In the genomic region with DNA sequence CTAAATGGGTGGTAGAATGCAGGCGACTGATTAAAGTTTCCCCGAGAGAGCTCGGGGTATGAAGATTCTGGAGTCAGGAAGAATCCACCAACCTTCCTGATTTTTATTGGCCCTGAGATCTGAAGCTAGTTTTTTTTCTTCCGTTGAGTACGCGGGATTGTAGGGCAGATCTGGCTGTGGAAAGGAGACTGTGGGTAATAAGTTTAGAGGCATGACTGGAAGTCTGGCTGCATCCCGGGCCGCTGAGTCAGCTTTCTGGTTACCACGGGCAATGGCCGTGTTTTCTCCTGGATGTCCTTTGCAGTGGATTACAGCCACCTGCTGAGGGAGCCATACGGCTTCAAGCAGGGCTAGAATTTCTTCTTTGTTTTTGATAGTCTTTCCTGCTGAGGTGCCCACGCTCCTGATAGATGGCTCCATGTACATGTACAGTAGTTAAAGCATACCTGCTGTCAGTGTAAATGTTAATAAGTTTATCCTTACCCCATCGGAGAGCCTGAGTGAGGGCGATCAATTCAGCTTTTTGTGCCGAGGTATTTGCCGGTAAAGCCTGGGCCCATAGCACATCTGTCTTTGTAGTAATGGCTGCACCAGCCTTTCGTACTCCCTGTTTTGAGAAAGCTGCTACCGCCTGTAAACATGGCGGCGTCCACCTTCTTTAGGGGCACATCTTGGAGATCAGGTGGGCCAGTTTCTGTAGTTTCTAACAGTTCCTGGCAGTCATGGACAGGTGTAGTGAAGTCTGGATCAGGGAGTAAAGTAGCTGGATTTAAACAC, we compare ENCODE assay signal across 11 cellular contexts.
DNase-seq lines count a peak whose midpoint lies in the region; FAIRE-seq and TF ChIP-seq lines count a peak whose summit lies in the region.
"Had no signal": no experiment of that assay in that cellular context is flagged by ENCODE, and none has a peak within 500 bp of the region (broad histone marks: within the 10 kb centered on the region; RNA-seq: fewer than 3 reads in every experiment).

No MANE protein-coding gene starts in this region.

- H3K4me3 Mint-ChIP-seq in CD14-positive monocyte: peak overlapping the region in 1 of 2 donors; percentile 35
- H3K4me3 Mint-ChIP-seq in activated CD4-positive, alpha-beta T cell treated with anti-CD3 and anti-CD28 coated beads, Interleukin-2, amount 10 ng/mL, durations not matched to agents 7 days and 5 days: no peak overlapping the region
- H3K4me3 Mint-ChIP-seq: activated CD8-positive, alpha-beta T cell treated with anti-CD3 and anti-CD28 coated beads for 36 hours had no signal

- TF ChIP-seq POLR2A in GM12891 (IDR thresholded peaks at IDR 0.05; ENCODE audit: low read depth, low read length): no peak

- no peak overlapping the region for H3K4me3 ChIP-seq in LNCaP clone FGC (ENCODE audit: low read depth, low read length)
- H3K4me3 ChIP-seq in kidney epithelial cell (ENCODE audit: low read depth, low read length): no peak overlapping the region
- H3K4me3 ChIP-seq: testis had no signal

- H3K27me3 ChIP-seq in kidney epithelial cell (ENCODE audit: control insufficient read depth, insufficient read depth, low read length): peaks cover 89% of the 10 kb centered on the region

- CTCF ChIA-PET in activated CD4-positive, alpha-beta T cell treated with anti-CD3 and anti-CD28 coated beads, Interleukin-2, amount 10 ng/mL, durations not matched to agents 7 days and 5 days (lab: Charles Lee): no interaction called here

- FAIRE-seq in GM12891 (lab: Jason Lieb, UNC): no peak

- H3K9me3 Mint-ChIP-seq in CD14-positive monocyte: peaks cover 17 to 83% (median 67%) of the 10 kb centered on the region in 7 donors
- peaks cover 5% of the 10 kb centered on the region for H3K9me3 Mint-ChIP-seq in activated CD4-positive, alpha-beta T cell treated with anti-CD3 and anti-CD28 coated beads, Interleukin-2, amount 10 ng/mL, durations not matched to agents 7 days and 5 days

- H3K36me3 ChIP-seq in kidney epithelial cell (ENCODE audit: control insufficient read depth, insufficient read depth, low read length): no peaks in the 10 kb centered on the region

- intact Hi-C loops in CD14-positive monocyte (cut with micrococcal nuclease): no loop called here

- peaks cover 0 to 19% of the 10 kb centered on the region in 2 donors for H3K36me3 Mint-ChIP-seq in CD14-positive monocyte
- peaks cover 13% of the 10 kb centered on the region for H3K36me3 Mint-ChIP-seq in activated CD4-positive, alpha-beta T cell treated with anti-CD3 and anti-CD28 coated beads, Interleukin-2, amount 10 ng/mL, durations not matched to agents 7 days and 5 days (ENCODE audit: low read depth)

- no peak overlapping the region for H3K27ac Mint-ChIP-seq in CD14-positive monocyte
- H3K27ac Mint-ChIP-seq in activated CD4-positive, alpha-beta T cell treated with anti-CD3 and anti-CD28 coated beads, Interleukin-2, amount 10 ng/mL, durations not matched to agents 7 days and 5 days: no peak overlapping the region
- H3K27ac Mint-ChIP-seq: activated CD8-positive, alpha-beta T cell treated with anti-CD3 and anti-CD28 coated beads for 36 hours had no signal

- DNase-seq in EH (ENCODE audit: low read depth) (peak; percentile 38), LNCaP clone FGC (ENCODE audit: low read depth) (no peak), amniotic stem cell (lab: John Stamatoyannopoulos, UW) (peak; percentile 24), kidney epithelial cell (ENCODE audit: low read depth) (peak; percentile 7), SHP77 treated with DMSO at 0.1 percent for 48 hours (lab: John Stamatoyannopoulos, UW) (no peak), CD14-positive monocyte (ENCODE audit: low spot score) (no peak), GM12891 (ENCODE audit: insufficient read length, low spot score) (no peak)
- DNase-seq in activated CD4-positive, alpha-beta T cell treated with anti-CD3 and anti-CD28 coated beads, Interleukin-2, amount 10 ng/mL, durations not matched to agents 7 days and 5 days: no peak
- DNase-seq: activated CD8-positive, alpha-beta T cell treated with anti-CD3 and anti-CD28 coated beads for 36 hours; stimulated activated CD4-positive, alpha-beta T cell treated with anti-CD3 and anti-CD28 coated beads, Interleukin-15, amount 100 ng/mL, for 24 hours; testis had no signal

- peaks cover 6% of the 10 kb centered on the region for H3K4me1 Mint-ChIP-seq in CD14-positive monocyte
- H3K4me1 Mint-ChIP-seq in activated CD4-positive, alpha-beta T cell treated with anti-CD3 and anti-CD28 coated beads, Interleukin-2, amount 10 ng/mL, durations not matched to agents 7 days and 5 days: peaks cover 3% of the 10 kb centered on the region

- H3K27me3 Mint-ChIP-seq in CD14-positive monocyte (ENCODE audit: low read depth in 3 of 3): peaks cover 93 to 100% (median 96%) of the 10 kb centered on the region in 3 donors
- H3K27me3 Mint-ChIP-seq in activated CD4-positive, alpha-beta T cell treated with anti-CD3 and anti-CD28 coated beads, Interleukin-2, amount 10 ng/mL, durations not matched to agents 7 days and 5 days: peaks cover 92% of the 10 kb centered on the region

- TF ChIP-seq CTCF in LNCaP clone FGC (IDR thresholded peaks at IDR 0.05; ENCODE audit: control insufficient read depth, extremely low read depth, insufficient read depth) (peak; percentile 29), kidney epithelial cell (IDR thresholded peaks at IDR 0.05; ENCODE audit: insufficient read depth, low read length, poor library complexity, severe bottlenecking) (no peak), CD14-positive monocyte (IDR thresholded peaks at IDR 0.05) (no peak)

- POLR2A ChIA-PET in activated CD4-positive, alpha-beta T cell treated with anti-CD3 and anti-CD28 coated beads, Interleukin-2, amount 10 ng/mL, durations not matched to agents 7 days and 5 days (lab: Charles Lee): no interaction called here

TF ChIP-seq in GM12891, 5 proteins besides CTCF, POLR2A, EP300 and RAD21:
- TF ChIP-seq PAX5 (IDR thresholded peaks at IDR 0.05; ENCODE audit: insufficient read depth, low read length, severe bottlenecking) (no peak), SPI1 (IDR thresholded peaks at IDR 0.05; ENCODE audit: low read depth, low read length) (no peak), TAF1 (IDR thresholded peaks at IDR 0.05; ENCODE audit: low read depth, low read length) (no peak), POU2F2 (IDR thresholded peaks at IDR 0.05; ENCODE audit: low read depth, low read length) (no peak)
TF ChIP-seq in GM12891: peak in this region for 0.

Comparison
In these comparisons a context has a peak if more than half of its experiments do, and no peak if none do; other contexts are left out.
1. DNase-seq: peak in EH (single experiment), amniotic stem cell (single experiment) and kidney epithelial cell (single experiment); none in LNCaP clone FGC (single experiment), SHP77 treated with DMSO at 0.1 percent for 48 hours (single experiment), CD14-positive monocyte (single experiment), activated CD4-positive, alpha-beta T cell treated with anti-CD3 and anti-CD28 coated beads, Interleukin-2, amount 10 ng/mL, durations not matched to agents 7 days and 5 days (single experiment) and GM12891 (single experiment).